25 cellular contexts compared by ENCODE assay signal in the genomic region with DNA sequence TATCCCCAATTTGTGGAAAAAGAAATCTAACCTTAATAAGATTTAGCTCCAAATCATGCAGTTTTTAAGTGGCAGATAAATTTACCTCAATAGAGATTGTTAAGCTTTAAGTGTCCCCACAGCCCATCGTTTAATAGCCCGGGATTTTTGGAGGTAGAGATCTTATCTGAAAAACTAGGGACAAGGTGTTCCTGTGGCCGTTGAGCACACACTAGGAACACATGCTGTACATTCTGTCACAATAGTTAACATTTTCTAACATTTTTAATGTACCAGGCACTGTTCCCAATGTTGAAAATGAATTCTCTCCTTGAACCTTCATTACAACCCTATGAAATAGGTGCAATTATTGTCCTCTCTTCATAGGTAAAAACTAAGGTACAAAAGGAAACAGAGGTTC.
"Had no signal": no experiment of that assay in that cellular context is flagged by ENCODE, and none has a peak within 500 bp of the region (broad histone marks: within the 10 kb centered on the region; RNA-seq: fewer than 3 reads in every experiment).

No MANE protein-coding gene starts in this region.

- H3K27me3 ChIP-seq: stomach, suprapubic skin, testis, thyroid gland, tibial nerve, transverse colon, upper lobe of left lung, uterus, vagina had no signal

- ATAC-seq: stimulated activated effector memory CD8-positive, alpha-beta T cell treated with anti-CD3 and anti-CD28 coated beads, Interleukin-12 subunit alpha, Interleukin-12 subunit beta, amount 100 ng/mL, for 72 hours; stimulated activated memory B cell treated with anti-CD40 and anti-IgM and Interleukin-4, amounts not matched to agents 10 μg/mL and 1 μg/mL and 100 μg/mL, for 72 hours; stimulated activated naive B cell treated with anti-CD40 and anti-IgM and Interleukin-4, amounts not matched to agents 10 μg/mL and 1 μg/mL and 100 μg/mL, for 72 hours; stimulated activated naive CD8-positive, alpha-beta T cell treated with anti-CD3 and anti-CD28 coated beads, Interleukin-15, amount 100 ng/mL, for 72 hours; stimulated activated naive CD8-positive, alpha-beta T cell treated with anti-CD3 and anti-CD28 coated beads, Interleukin-15, Interleukin-2, amounts not matched to agents 100 U/mL and 50 U/mL, for 24 hours had no signal

- H3K36me3 ChIP-seq: stomach, suprapubic skin, thoracic aorta, thyroid gland, tibial artery, transverse colon, upper lobe of left lung, uterus, vagina had no signal

- DNase-seq: stimulated activated CD4-positive, alpha-beta T cell treated with anti-CD3 and anti-CD28 coated beads, Interleukin-2, amount 100 ng/mL, for 48 hours; stimulated activated CD4-positive, alpha-beta T cell treated with anti-CD3 and anti-CD28 coated beads, Interleukin-4, amount 100 ng/mL, for 1 hour; stimulated activated CD4-positive, alpha-beta T cell treated with anti-CD3 and anti-CD28 coated beads, Interleukin-4, amount 100 ng/mL, for 24 hours; stimulated activated CD4-positive, alpha-beta T cell treated with anti-CD3 and anti-CD28 coated beads, Interleukin-4, amount 100 ng/mL, for 4 hours; stimulated activated CD8-positive, alpha-beta memory T cell treated with anti-CD3 and anti-CD28 coated beads, Interleukin-4, amount 100 ng/mL, for 48 hours; stimulated activated naive B cell treated with anti-CD40 and anti-IgM and Interleukin-4, amounts not matched to agents 10 μg/mL and 1 μg/mL and 100 μg/mL, for 72 hours; stimulated activated naive CD4-positive, alpha-beta T cell; stimulated activated naive CD4-positive, alpha-beta T cell treated with Interleukin-2 at 50 U/mL for 16 hours; stimulated activated naive CD8-positive, alpha-beta T cell treated with anti-CD3 and anti-CD28 coated beads, Interleukin-15, amount 100 ng/mL, for 72 hours; stimulated activated naive CD8-positive, alpha-beta T cell treated with anti-CD3 and anti-CD28 coated beads, Interleukin-15, Interleukin-2, amounts not matched to agents 100 U/mL and 50 U/mL, for 24 hours; stomach; substantia nigra; testis; thyroid gland; tibial artery; transverse colon; trophoblast cell; upper lobe of left lung; uterus had no signal

- H3K4me1 ChIP-seq: stomach, suprapubic skin, testis, thyroid gland, tibial artery, tibial nerve, transverse colon, upper lobe of left lung, uterus, vagina had no signal

- H3K9me3 ChIP-seq: suprapubic skin, testis, thoracic aorta, thyroid gland, tibial artery, tibial nerve, transverse colon, upper lobe of left lung, uterus, vagina had no signal

- H3K27ac ChIP-seq: stomach, suprapubic skin, testis, thoracic aorta, thyroid gland, tibial artery, tibial nerve, transverse colon, upper lobe of left lung, uterus, vagina had no signal

- H3K4me3 ChIP-seq: stomach, suprapubic skin, testis, thoracic aorta, thyroid gland, tibial artery, tibial nerve, transverse colon, upper lobe of left lung, uterus, vagina had no signal
